In genomic region chr22:45864959-45865496, GRCh38 we compare ENCODE assay signal across 24 cellular contexts.
DNase-seq lines count a peak whose midpoint lies in the region; ATAC-seq, FAIRE-seq and TF ChIP-seq lines count a peak whose summit lies in the region.
"Had no signal": no experiment of that assay in that cellular context is flagged by ENCODE, and none has a peak within 500 bp of the region (broad histone marks: within the 10 kb centered on the region; RNA-seq: fewer than 3 reads in every experiment).

No MANE protein-coding gene starts in this region.

- H3K79me2 ChIP-seq in astrocyte (ENCODE audit: insufficient read depth, low read length) = no peaks in the 10 kb centered on the region

- ATAC-seq in esophagus mucosa (peak; percentile 5), upper lobe of right lung (no peak)

- DNase-seq in astrocyte (ENCODE audit: low read depth) = no peak
- no peak for DNase-seq in upper lobe of right lung
- DNase-seq in NCI-H1048 (lab: John Stamatoyannopoulos, UW) = no peak
- no peak for DNase-seq in HEK293T (ENCODE audit: extremely low spot score)
- DNase-seq in endodermal cell = no peak
- DNase-seq: activated CD4-positive, alpha-beta T cell treated with anti-CD3 and anti-CD28 coated beads for 4 hours; amniotic stem cell; BE2C; CD8-positive, alpha-beta memory T cell; DMS 273 treated with DMSO at 0.1 percent for 48 hours; EL; MG63; small intestine; stimulated activated naive B cell treated with anti-CD40 and anti-IgM and Interleukin-4, amounts not matched to agents 10 μg/mL and 1 μg/mL and 100 μg/mL, for 72 hours had no signal

- H3K4me3 ChIP-seq in astrocyte (ENCODE audit: insufficient read depth, low read depth, low read length) = no peak overlapping the region
- no peak overlapping the region for H3K4me3 ChIP-seq in upper lobe of right lung
- no peak overlapping the region for H3K4me3 ChIP-seq in endodermal cell (ENCODE audit: low read length)
- H3K4me3 ChIP-seq: MG63, pancreas had no signal

- FAIRE-seq in astrocyte (lab: Jason Lieb, UNC) = no peak
- FAIRE-seq: pancreas, RCC 7860, small intestine, urothelium cell line had no signal

- H3K9me3 ChIP-seq in astrocyte (ENCODE audit: insufficient read depth, low read depth, low read length) (no peaks in the 10 kb centered on the region), upper lobe of right lung (no peaks in the 10 kb centered on the region), endodermal cell (ENCODE audit: control insufficient read depth, low read length) (no peaks in the 10 kb centered on the region)
- H3K9me3 ChIP-seq: BE2C, MG63, pancreas had no signal

- H3K4me3 Mint-ChIP-seq in astrocyte (ENCODE audit: unreplicated experiment) (peak overlapping the region; percentile 60), nephron (peak overlapping the region; percentile 57 to 78 (median 59)), endodermal cell (no peak overlapping the region)
- H3K4me3 Mint-ChIP-seq: activated naive CD4-positive, alpha-beta T cell treated with anti-CD3 and anti-CD28 coated beads, Interleukin-2, amount 50 U/mL, for 24 hours; CD8-positive, alpha-beta memory T cell; naive thymus-derived CD8-positive, alpha-beta T cell had no signal

- H3K36me3 ChIP-seq in astrocyte (ENCODE audit: insufficient read depth, low read length) (no peaks in the 10 kb centered on the region), upper lobe of right lung (no peaks in the 10 kb centered on the region), endodermal cell (ENCODE audit: control insufficient read depth, insufficient read depth, low read length) (no peaks in the 10 kb centered on the region)
- H3K36me3 ChIP-seq: BE2C, MG63, pancreas had no signal

- peak overlapping the region; percentile 54 for H3K4me2 ChIP-seq in astrocyte (ENCODE audit: low read length)
- H3K4me2 ChIP-seq: KMS-11 had no signal

- H3K27ac ChIP-seq in astrocyte (ENCODE audit: low read depth, low read length) (no peak overlapping the region), upper lobe of right lung (peak overlapping the region; percentile 68), endodermal cell (ENCODE audit: low read depth, low read length) (no peak overlapping the region)
- H3K27ac ChIP-seq: epithelial cell of prostate, KMS-11, pancreas, VCaP had no signal

- 93 to 94% methylated on average over 11 of the region's 11 CpGs for WGBS in endodermal cell (ENCODE audit: insufficient coverage in 1 of 2, insufficient read length in 1 of 2), 2 experiments

- H3K27ac Mint-ChIP-seq in astrocyte (ENCODE audit: unreplicated experiment) (peak overlapping the region; percentile 66), nephron (no peak overlapping the region), endodermal cell (no peak overlapping the region)
- H3K27ac Mint-ChIP-seq: activated naive CD4-positive, alpha-beta T cell treated with anti-CD3 and anti-CD28 coated beads, Interleukin-2, amount 50 U/mL, for 24 hours had no signal

- H3K27me3 ChIP-seq in astrocyte (ENCODE audit: insufficient read depth, low read length) = peaks cover 5% of the 10 kb centered on the region
- H3K27me3 ChIP-seq in upper lobe of right lung = peaks cover 27% of the 10 kb centered on the region
- H3K27me3 ChIP-seq in endodermal cell (ENCODE audit: control insufficient read depth, insufficient read depth, low read length, poor library complexity, severe bottlenecking) = peaks cover 52% of the 10 kb centered on the region
- H3K27me3 ChIP-seq: MG63, pancreas had no signal

- peaks cover 3% of the 10 kb centered on the region for H4K20me1 ChIP-seq in astrocyte (ENCODE audit: insufficient read depth, low read length)

- POLR2A ChIA-PET in HEK293T (lab: Yijun Ruan, JAX) = no interaction called here

- no peaks in the 10 kb centered on the region for H3K9me3 Mint-ChIP-seq in astrocyte (ENCODE audit: unreplicated experiment)
- H3K9me3 Mint-ChIP-seq in nephron = no peaks in the 10 kb centered on the region
- H3K9me3 Mint-ChIP-seq in endodermal cell = no peaks in the 10 kb centered on the region
- H3K9me3 Mint-ChIP-seq: activated naive CD4-positive, alpha-beta T cell treated with anti-CD3 and anti-CD28 coated beads, Interleukin-2, amount 50 U/mL, for 24 hours; stimulated activated naive B cell treated with anti-CD40 and anti-IgM and Interleukin-4, amounts not matched to agents 10 μg/mL and 1 μg/mL and 100 μg/mL, for 72 hours had no signal

- H3K9ac ChIP-seq in astrocyte (ENCODE audit: low read length) (no peak overlapping the region), endodermal cell (ENCODE audit: extremely low read depth, low read length, poor library complexity, severe bottlenecking) (no peak overlapping the region)
- H3K9ac ChIP-seq: KMS-11 had no signal

- H3K27me3 Mint-ChIP-seq in astrocyte (ENCODE audit: low read depth, unreplicated experiment) = peaks cover 40% of the 10 kb centered on the region
- peaks cover 64% of the 10 kb centered on the region for H3K27me3 Mint-ChIP-seq in nephron (ENCODE audit: low read depth)
- H3K27me3 Mint-ChIP-seq in endodermal cell (ENCODE audit: insufficient read depth) = peaks cover 53% of the 10 kb centered on the region

- H3K4me1 ChIP-seq in astrocyte (ENCODE audit: insufficient read depth, low read length) (peaks cover 16% of the 10 kb centered on the region), upper lobe of right lung (peaks cover 21% of the 10 kb centered on the region), endodermal cell (ENCODE audit: control insufficient read depth, insufficient read depth, low read length) (no peaks in the 10 kb centered on the region)
- H3K4me1 ChIP-seq: BE2C, pancreas had no signal

- H3K4me1 Mint-ChIP-seq in astrocyte (ENCODE audit: low read depth, unreplicated experiment) = peaks cover 7% of the 10 kb centered on the region
- peaks cover 14% of the 10 kb centered on the region for H3K4me1 Mint-ChIP-seq in nephron
- peaks cover 11% of the 10 kb centered on the region for H3K4me1 Mint-ChIP-seq in endodermal cell

- H3K36me3 Mint-ChIP-seq in astrocyte (ENCODE audit: low read depth, unreplicated experiment) = peaks cover 9% of the 10 kb centered on the region
- peaks cover 10% of the 10 kb centered on the region for H3K36me3 Mint-ChIP-seq in nephron (ENCODE audit: low read depth)
- H3K36me3 Mint-ChIP-seq in endodermal cell (ENCODE audit: low read depth) = no peaks in the 10 kb centered on the region

- intact Hi-C loops in upper lobe of right lung (cut with DNase I) = loop anchor here (10.0 kb wide), 1 partner anchor 220 kb away; no protein-coding TSS in a partner anchor

- CTCF ChIA-PET in HEK293T (lab: Yijun Ruan, JAX) = interaction anchor here (0.7 to 1.5 kb wide), 2 partner anchors 20 to 763 kb away, joined by 3 read pairs; no protein-coding TSS in a partner anchor

- no peak overlapping the region for H2AFZ ChIP-seq in astrocyte (ENCODE audit: low read depth, low read length)

- no peak for TF ChIP-seq CTCF in astrocyte (IDR thresholded peaks at IDR 0.05; ENCODE audit: insufficient read depth, low read depth, low read length)
- TF ChIP-seq CTCF in nephron (IDR thresholded peaks at IDR 0.05; ENCODE audit: unreplicated experiment in 3 of 3) = no peak
- TF ChIP-seq CTCF in upper lobe of right lung (IDR thresholded peaks at IDR 0.05) = no peak
- no peak for TF ChIP-seq CTCF in endodermal cell (conservative IDR thresholded peaks at IDR 0.05)

TF ChIP-seq in HEK293T, 16 proteins besides CTCF, POLR2A, EP300 and RAD21:
- TF ChIP-seq NFRKB (IDR thresholded peaks at IDR 0.05) (no peak), CTBP1 (IDR thresholded peaks at IDR 0.05; ENCODE audit: borderline replicate concordance) (no peak), ARNT (IDR thresholded peaks at IDR 0.05) (no peak), BHLHE40 (IDR thresholded peaks at IDR 0.05; ENCODE audit: borderline replicate concordance) (no peak), FOXM1 (IDR thresholded peaks at IDR 0.05; ENCODE audit: borderline replicate concordance) (no peak), LEF1 (IDR thresholded peaks at IDR 0.05; ENCODE audit: borderline replicate concordance) (no peak), SP1 (IDR thresholded peaks at IDR 0.05) (no peak), FOXA1 (IDR thresholded peaks at IDR 0.05) (no peak), HDGF (IDR thresholded peaks at IDR 0.05; ENCODE audit: borderline replicate concordance) (no peak), ZNF384 (IDR thresholded peaks at IDR 0.05) (no peak), PKNOX1 (IDR thresholded peaks at IDR 0.05) (no peak), ELF4 (IDR thresholded peaks at IDR 0.05) (no peak), TARDBP (IDR thresholded peaks at IDR 0.05) (no peak), FOXK2 (IDR thresholded peaks at IDR 0.05) (no peak), L3MBTL2 (conservative IDR thresholded peaks at IDR 0.05) (no peak), SUZ12 (IDR thresholded peaks at IDR 0.05) (no peak)
